ENCODE assay signal across 14 cellular contexts in genomic region chr10:110330675-110331074, GRCh38. TPM values are rescaled to one million over a fixed set of nuclear protein-coding genes. Genes with fewer than 3 reads are reported as not detected.
DNase-seq lines count a peak whose midpoint lies in the region; TF ChIP-seq lines count a peak whose summit lies in the region.
"Had no signal": no experiment of that assay in that cellular context is flagged by ENCODE, and none has a peak within 500 bp of the region (broad histone marks: within the 10 kb centered on the region; RNA-seq: fewer than 3 reads in every experiment).

No MANE protein-coding gene starts in this region.

- no peaks in the 10 kb centered on the region for H3K27me3 Mint-ChIP-seq in activated naive CD4-positive, alpha-beta T cell treated with anti-CD3 and anti-CD28 coated beads, Interleukin-2, amount 50 U/mL, for 24 hours
- H3K27me3 Mint-ChIP-seq in activated naive CD4-positive, alpha-beta T cell treated with anti-CD3 and anti-CD28 coated beads, Interleukin-2, amount 10 ng/mL, durations not matched to agents 7 days and 5 days = peaks cover 18% of the 10 kb centered on the region
- H3K27me3 Mint-ChIP-seq in activated T-helper 1 cell treated with anti-CD3 and anti-CD28 coated beads, Interleukin-12 subunit alpha, Interleukin-12 subunit beta, Interleukin-2, Interleukin-4 antibody, amounts not matched to agents 30 ng/mL and 10 ng/mL and 1 ng/mL, durations not matched to agents 14 hours and 24 hours and 36 hours (ENCODE audit: insufficient read depth) = peaks cover 3% of the 10 kb centered on the region
- H3K27me3 Mint-ChIP-seq in neural crest cell (ENCODE audit: low read depth) (peaks cover 5% of the 10 kb centered on the region), progenitor cell of endocrine pancreas (no peaks in the 10 kb centered on the region)
- H3K27me3 Mint-ChIP-seq: B cell had no signal

- H3K36me3 Mint-ChIP-seq in activated naive CD4-positive, alpha-beta T cell treated with anti-CD3 and anti-CD28 coated beads, Interleukin-2, amount 50 U/mL, for 24 hours = peaks cover 5% of the 10 kb centered on the region
- H3K36me3 Mint-ChIP-seq in activated naive CD4-positive, alpha-beta T cell treated with anti-CD3 and anti-CD28 coated beads, Interleukin-2, amount 10 ng/mL, durations not matched to agents 7 days and 5 days = peaks cover 18% of the 10 kb centered on the region
- H3K36me3 Mint-ChIP-seq in activated T-helper 1 cell treated with anti-CD3 and anti-CD28 coated beads, Interleukin-12 subunit alpha, Interleukin-12 subunit beta, Interleukin-2, Interleukin-4 antibody, amounts not matched to agents 30 ng/mL and 10 ng/mL and 1 ng/mL, durations not matched to agents 14 hours and 24 hours and 36 hours (ENCODE audit: low read depth) = peaks cover 13% of the 10 kb centered on the region
- H3K36me3 Mint-ChIP-seq in neural crest cell (ENCODE audit: low read depth) (peaks cover 18% of the 10 kb centered on the region), progenitor cell of endocrine pancreas (ENCODE audit: insufficient read depth) (peaks cover 7% of the 10 kb centered on the region)

- H3K27me3 ChIP-seq in tibial nerve = no peaks in the 10 kb centered on the region
- H3K27me3 ChIP-seq: BLaER1 treated with 17β-estradiol and CSF1 and Interleukin-3, amounts not matched to agents 10 nM and 100 nM had no signal

- H3K9me3 Mint-ChIP-seq in activated naive CD4-positive, alpha-beta T cell treated with anti-CD3 and anti-CD28 coated beads, Interleukin-2, amount 50 U/mL, for 24 hours = no peaks in the 10 kb centered on the region
- H3K9me3 Mint-ChIP-seq in activated naive CD4-positive, alpha-beta T cell treated with anti-CD3 and anti-CD28 coated beads, Interleukin-2, amount 10 ng/mL, durations not matched to agents 7 days and 5 days = peaks cover 23% of the 10 kb centered on the region
- peaks cover 23% of the 10 kb centered on the region for H3K9me3 Mint-ChIP-seq in activated T-helper 1 cell treated with anti-CD3 and anti-CD28 coated beads, Interleukin-12 subunit alpha, Interleukin-12 subunit beta, Interleukin-2, Interleukin-4 antibody, amounts not matched to agents 30 ng/mL and 10 ng/mL and 1 ng/mL, durations not matched to agents 14 hours and 24 hours and 36 hours
- H3K9me3 Mint-ChIP-seq in neural crest cell = peaks cover 9% of the 10 kb centered on the region
- peaks cover 26% of the 10 kb centered on the region for H3K9me3 Mint-ChIP-seq in progenitor cell of endocrine pancreas (ENCODE audit: low read depth)

- no peak overlapping the region for H3K27ac ChIP-seq in tibial nerve
- H3K27ac ChIP-seq: BLaER1 treated with 17β-estradiol and CSF1 and Interleukin-3, amounts not matched to agents 10 nM and 100 nM; GM23248 had no signal

- H3K4me1 Mint-ChIP-seq in activated naive CD4-positive, alpha-beta T cell treated with anti-CD3 and anti-CD28 coated beads, Interleukin-2, amount 50 U/mL, for 24 hours = peaks cover 4% of the 10 kb centered on the region
- peaks cover 20% of the 10 kb centered on the region for H3K4me1 Mint-ChIP-seq in activated naive CD4-positive, alpha-beta T cell treated with anti-CD3 and anti-CD28 coated beads, Interleukin-2, amount 10 ng/mL, durations not matched to agents 7 days and 5 days
- peaks cover 43% of the 10 kb centered on the region for H3K4me1 Mint-ChIP-seq in activated T-helper 1 cell treated with anti-CD3 and anti-CD28 coated beads, Interleukin-12 subunit alpha, Interleukin-12 subunit beta, Interleukin-2, Interleukin-4 antibody, amounts not matched to agents 30 ng/mL and 10 ng/mL and 1 ng/mL, durations not matched to agents 14 hours and 24 hours and 36 hours (ENCODE audit: low read depth)
- H3K4me1 Mint-ChIP-seq in neural crest cell (peaks cover 3% of the 10 kb centered on the region), progenitor cell of endocrine pancreas (ENCODE audit: low read depth) (peaks cover 2% of the 10 kb centered on the region)

- no peak overlapping the region for H3K4me3 ChIP-seq in tibial nerve
- H3K4me3 ChIP-seq: GM23248 had no signal

- intact Hi-C loops in activated T-helper 1 cell treated with anti-CD3 and anti-CD28 coated beads, Interleukin-12 subunit alpha, Interleukin-12 subunit beta, Interleukin-2, Interleukin-4 antibody, amounts not matched to agents 30 ng/mL and 10 ng/mL and 1 ng/mL, durations not matched to agents 14 hours and 24 hours and 36 hours (cut with micrococcal nuclease) = no loop called here

- no peak overlapping the region for H3K4me3 Mint-ChIP-seq in activated naive CD4-positive, alpha-beta T cell treated with anti-CD3 and anti-CD28 coated beads, Interleukin-2, amount 50 U/mL, for 24 hours
- H3K4me3 Mint-ChIP-seq in activated naive CD4-positive, alpha-beta T cell treated with anti-CD3 and anti-CD28 coated beads, Interleukin-2, amount 10 ng/mL, durations not matched to agents 7 days and 5 days = no peak overlapping the region
- no peak overlapping the region for H3K4me3 Mint-ChIP-seq in activated T-helper 1 cell treated with anti-CD3 and anti-CD28 coated beads, Interleukin-12 subunit alpha, Interleukin-12 subunit beta, Interleukin-2, Interleukin-4 antibody, amounts not matched to agents 30 ng/mL and 10 ng/mL and 1 ng/mL, durations not matched to agents 14 hours and 24 hours and 36 hours
- H3K4me3 Mint-ChIP-seq in neural crest cell (no peak overlapping the region), progenitor cell of endocrine pancreas (ENCODE audit: low read depth) (no peak overlapping the region)
- H3K4me3 Mint-ChIP-seq: B cell; CD8-positive, alpha-beta T cell; HFFc6 had no signal

- TF ChIP-seq CTCF in neural crest cell (conservative IDR thresholded peaks at IDR 0.05) (no peak), progenitor cell of endocrine pancreas (IDR thresholded peaks at IDR 0.05; ENCODE audit: unreplicated experiment) (no peak), tibial nerve (IDR thresholded peaks at IDR 0.05) (no peak)

- H3K36me3 ChIP-seq in tibial nerve = no peaks in the 10 kb centered on the region

- H3K27ac Mint-ChIP-seq in activated naive CD4-positive, alpha-beta T cell treated with anti-CD3 and anti-CD28 coated beads, Interleukin-2, amount 50 U/mL, for 24 hours = peak overlapping the region; percentile 23
- H3K27ac Mint-ChIP-seq in activated naive CD4-positive, alpha-beta T cell treated with anti-CD3 and anti-CD28 coated beads, Interleukin-2, amount 10 ng/mL, durations not matched to agents 7 days and 5 days = no peak overlapping the region
- H3K27ac Mint-ChIP-seq in activated T-helper 1 cell treated with anti-CD3 and anti-CD28 coated beads, Interleukin-12 subunit alpha, Interleukin-12 subunit beta, Interleukin-2, Interleukin-4 antibody, amounts not matched to agents 30 ng/mL and 10 ng/mL and 1 ng/mL, durations not matched to agents 14 hours and 24 hours and 36 hours = peak overlapping the region; percentile 81
- H3K27ac Mint-ChIP-seq in neural crest cell (ENCODE audit: unreplicated experiment) = peak overlapping the region; percentile 57
- H3K27ac Mint-ChIP-seq in progenitor cell of endocrine pancreas = no peak overlapping the region
- H3K27ac Mint-ChIP-seq: B cell; CD8-positive, alpha-beta T cell; HFFc6 had no signal

- CTCF ChIA-PET in activated naive CD4-positive, alpha-beta T cell treated with anti-CD3 and anti-CD28 coated beads, Interleukin-2, amount 10 ng/mL, durations not matched to agents 7 days and 5 days (lab: Charles Lee) = no interaction called here

- no peak for TF ChIP-seq EP300 in tibial nerve (IDR thresholded peaks at IDR 0.05)

- DNase-seq in activated naive CD4-positive, alpha-beta T cell treated with anti-CD3 and anti-CD28 coated beads, Interleukin-2, amount 10 ng/mL, durations not matched to agents 7 days and 5 days = no peak
- no peak for DNase-seq in activated T-helper 1 cell treated with anti-CD3 and anti-CD28 coated beads, Interleukin-12 subunit alpha, Interleukin-12 subunit beta, Interleukin-2, Interleukin-4 antibody, amounts not matched to agents 30 ng/mL and 10 ng/mL and 1 ng/mL, durations not matched to agents 14 hours and 24 hours and 36 hours (ENCODE audit: low spot score)
- DNase-seq in neural crest cell (ENCODE audit: low read depth, low spot score) (no peak), progenitor cell of endocrine pancreas (ENCODE audit: low spot score, unreplicated experiment) (no peak), tibial nerve (ENCODE audit: low spot score in 2 of 2) (no peak)
- DNase-seq: Calu3; CD8-positive, alpha-beta T cell; GM23248; HCEC 1CT; HFFc6; IMR-90 had no signal

- peaks cover 0 to 2% (median 0%) of the 10 kb centered on the region in 4 donors for H3K4me1 ChIP-seq in tibial nerve

- whole genome bisulfite sequencing in tibial nerve, 2 donors = 88 to 89% methylated on average over 6 of the region's 6 CpGs

- TF ChIP-seq POLR2A in tibial nerve (IDR thresholded peaks at IDR 0.05) = no peak

- H3K9me3 ChIP-seq in tibial nerve = peaks cover 0 to 38% (median 0%) of the 10 kb centered on the region in 4 donors

RNA-seq across cellular contexts. Expression of gene SMNDC1, which starts 26.0 kb away (rescaled TPM):
- total RNA-seq in activated T-helper 1 cell treated with anti-CD3 and anti-CD28 coated beads, Interleukin-12 subunit alpha, Interleukin-12 subunit beta, Interleukin-2, Interleukin-4 antibody, amounts not matched to agents 30 ng/mL and 10 ng/mL and 1 ng/mL, durations not matched to agents 14 hours and 24 hours and 36 hours = 47.8 and 48.0 TPM in 2 replicates
- total RNA-seq in neural crest cell (46.5 and 48.1 TPM in 2 replicates), progenitor cell of endocrine pancreas (39.4 and 41.4 TPM in 2 replicates), tibial nerve (10 to 100 TPM; 11.4 to 21.0 (median 15.3) TPM)

Comparison
In these comparisons a context has a peak if more than half of its experiments do, and no peak if none do; other contexts are left out.
1. H3K27ac Mint-ChIP-seq: peak in activated naive CD4-positive, alpha-beta T cell treated with anti-CD3 and anti-CD28 coated beads, Interleukin-2, amount 50 U/mL, for 24 hours (single experiment), activated T-helper 1 cell treated with anti-CD3 and anti-CD28 coated beads, Interleukin-12 subunit alpha, Interleukin-12 subunit beta, Interleukin-2, Interleukin-4 antibody, amounts not matched to agents 30 ng/mL and 10 ng/mL and 1 ng/mL, durations not matched to agents 14 hours and 24 hours and 36 hours (single experiment) and neural crest cell (single experiment); none in activated naive CD4-positive, alpha-beta T cell treated with anti-CD3 and anti-CD28 coated beads, Interleukin-2, amount 10 ng/mL, durations not matched to agents 7 days and 5 days (single experiment) and progenitor cell of endocrine pancreas (single experiment).